Comparison of ENCODE assay signal across 1 cellular context in the genomic region with DNA sequence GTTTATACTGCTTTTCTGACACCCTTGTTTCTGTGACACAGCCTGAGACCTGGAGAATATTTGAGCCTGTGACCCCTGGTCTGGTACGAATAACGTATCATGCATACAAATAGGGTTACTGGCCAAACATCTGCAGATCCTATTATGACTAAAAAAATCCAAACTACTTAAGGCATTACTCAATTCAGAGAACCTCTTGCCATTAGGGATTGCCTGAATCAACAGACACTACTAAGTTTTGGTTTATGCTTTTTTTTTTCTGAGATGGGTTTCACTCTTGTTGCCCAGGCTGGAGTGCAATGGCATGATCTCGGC.
TF ChIP-seq lines count a peak whose summit lies in the region.

No MANE protein-coding gene starts in this region.

TF ChIP-seq in H1, 55 proteins besides CTCF, POLR2A, EP300 and RAD21:
- TF ChIP-seq SP1 (IDR thresholded peaks at IDR 0.05; ENCODE audit: low read depth, low read length) (no peak), CHD2 (IDR thresholded peaks at IDR 0.05; ENCODE audit: low read length) (no peak), JUND (IDR thresholded peaks at IDR 0.05; ENCODE audit: low read length) (no peak), JUN (IDR thresholded peaks at IDR 0.05; ENCODE audit: low read depth, low read length) (no peak), CBX5 (IDR thresholded peaks at IDR 0.05; ENCODE audit: low read depth, low read length) (no peak), CBX8 (IDR thresholded peaks at IDR 0.05; ENCODE audit: borderline replicate concordance, low read depth, low read length) (no peak), ATF3 (IDR thresholded peaks at IDR 0.05; ENCODE audit: insufficient read depth, low read depth, low read length) (no peak), BCL11A (IDR thresholded peaks at IDR 0.05; ENCODE audit: low read depth in 2 of 2, low read length in 2 of 2) (no peak)
